Comparison of ENCODE assay signal across 6 cellular contexts in genomic region chrY:15239733-15240132, GRCh38.
"Had no signal": no experiment of that assay in that cellular context is flagged by ENCODE, and none has a peak within 500 bp of the region (broad histone marks: within the 10 kb centered on the region; RNA-seq: fewer than 3 reads in every experiment).

No MANE protein-coding gene starts in this region.

- FAIRE-seq: H54, HTR-8/SVneo had no signal

- DNase-seq: GOT3, H9, HCEC 1CT, KBM-7 had no signal
